10 cellular contexts compared by ENCODE assay signal in genomic region chr14:100645986-100646314, GRCh38. TPM values are rescaled to one million over a fixed set of nuclear protein-coding genes. Genes with fewer than 3 reads are reported as not detected.
DNase-seq lines count a peak whose midpoint lies in the region; ATAC-seq, FAIRE-seq and TF ChIP-seq lines count a peak whose summit lies in the region.
"Had no signal": no experiment of that assay in that cellular context is flagged by ENCODE, and none has a peak within 500 bp of the region (broad histone marks: within the 10 kb centered on the region; RNA-seq: fewer than 3 reads in every experiment).

No MANE protein-coding gene starts in this region.

- H3K4me1 ChIP-seq in HepG2 (ENCODE audit: insufficient read depth, low read length) (peaks cover 12% of the 10 kb centered on the region), right lobe of liver (peaks cover 0 to 31% (median 10%) of the 10 kb centered on the region in 4 donors), neuronal stem cell (ENCODE audit: control insufficient read depth in 2 of 2, insufficient read depth in 1 of 2, low read depth in 1 of 2, low read length in 2 of 2) (peaks cover 0 to 6% of the 10 kb centered on the region in 2 donors)
- H3K4me1 ChIP-seq: foreskin keratinocyte had no signal

- TF ChIP-seq POLR2A in HepG2 (IDR thresholded peaks at IDR 0.05; ENCODE audit: insufficient read depth in 1 of 2, low read depth in 2 of 2, low read length in 2 of 2) (no peak), right lobe of liver (IDR thresholded peaks at IDR 0.05) (no peak)

- H3K9ac ChIP-seq in HepG2 (ENCODE audit: insufficient read depth, low read depth, low read length) (no peak overlapping the region), neuronal stem cell (ENCODE audit: low read depth, low read length, poor library complexity) (no peak overlapping the region)

- CTCF ChIA-PET in HepG2 (lab: Yijun Ruan, JAX; ENCODE audit: low intra/inter-chr PET ratio, low total read pairs): interaction anchor here (1.0 to 2.4 kb wide), 6 partner anchors 121 to 1020 kb away, joined by 3 to 15 read pairs (median 11); no protein-coding TSS in a partner anchor

- TF ChIP-seq EP300 in HepG2 (IDR thresholded peaks at IDR 0.05; ENCODE audit: low read depth in 2 of 2, low read length in 2 of 2): no peak
- no peak for TF ChIP-seq EP300 in HepG2 (CRISPR knock-in tag; IDR thresholded peaks at IDR 0.05; ENCODE audit: borderline replicate concordance)

- FAIRE-seq in HepG2 (lab: Jason Lieb, UNC): no peak

- H3K79me2 ChIP-seq in HepG2 (ENCODE audit: insufficient read depth, low read length): no peaks in the 10 kb centered on the region
- H3K79me2 ChIP-seq: hepatocyte had no signal

- no peak for DNase-seq in HepG2 (ENCODE audit: low spot score)
- no peak for DNase-seq in right lobe of liver
- DNase-seq in HFFc6: no peak
- no peak for DNase-seq in neuronal stem cell (ENCODE audit: low spot score)
- DNase-seq in RKO (ENCODE audit: low spot score): no peak

- no peaks in the 10 kb centered on the region for H3K36me3 Mint-ChIP-seq in HFFc6 (ENCODE audit: low read depth)
- no peaks in the 10 kb centered on the region for H3K36me3 Mint-ChIP-seq in activated T-helper 17 cell treated with anti-CD3 and anti-CD28 coated beads, Interleukin-2, amount 50 U/mL, for 72 hours (ENCODE audit: low read depth)

- peak overlapping the region; percentile 62 for H2BK5ac ChIP-seq in neuronal stem cell (ENCODE audit: low read length)

- H4K20me1 ChIP-seq in HepG2 (ENCODE audit: insufficient read depth, low read length): no peaks in the 10 kb centered on the region

- peaks cover 13% of the 10 kb centered on the region for H3K27me3 Mint-ChIP-seq in HFFc6 (ENCODE audit: insufficient read depth)
- no peaks in the 10 kb centered on the region for H3K27me3 Mint-ChIP-seq in activated T-helper 17 cell treated with anti-CD3 and anti-CD28 coated beads, Interleukin-2, amount 50 U/mL, for 72 hours

- whole genome bisulfite sequencing in HepG2 (ENCODE audit: low lambda C conversion rate): 0% methylated on average over 3 of the region's 3 CpGs
- WGBS in right lobe of liver (ENCODE audit: insufficient coverage, low coverage, low lambda C conversion rate, missing lambda C conversion rate): 25% methylated on average over 3 of the region's 3 CpGs
- no CpG with 5 or more reads among the region's 3 CpGs for WGBS in neuronal stem cell (ENCODE audit: extremely low coverage in 2 of 2, insufficient read length in 2 of 2, insufficient replicate concordance in 1 of 2), 2 donors

- no peak overlapping the region for H3K4me3 Mint-ChIP-seq in HFFc6
- peak overlapping the region; percentile 35 for H3K4me3 Mint-ChIP-seq in activated T-helper 17 cell treated with anti-CD3 and anti-CD28 coated beads, Interleukin-2, amount 50 U/mL, for 72 hours

- H3K27ac ChIP-seq in HepG2 (ENCODE audit: extremely low read length, insufficient read depth, low read length) (no peak overlapping the region), right lobe of liver (no peak overlapping the region), neuronal stem cell (replicated peaks; ENCODE audit: low read length) (no peak overlapping the region)
- H3K27ac ChIP-seq: foreskin keratinocyte, hepatocyte had no signal

- H3K9me3 ChIP-seq in HepG2 (ENCODE audit: low read length) (no peaks in the 10 kb centered on the region), right lobe of liver (no peaks in the 10 kb centered on the region), neuronal stem cell (replicated peaks in 1 of 2; ENCODE audit: control insufficient read depth in 2 of 2, insufficient read depth in 1 of 2, low read depth in 1 of 2, low read length in 2 of 2) (peaks cover 2 to 9% of the 10 kb centered on the region in 2 donors)

- no peak overlapping the region for H3K4me2 ChIP-seq in HepG2 (ENCODE audit: low read depth, low read length)
- no peak overlapping the region for H3K4me2 ChIP-seq in neuronal stem cell (ENCODE audit: insufficient read depth, low read length, poor library complexity, severe bottlenecking)

- H3K9me3 Mint-ChIP-seq in HFFc6: no peaks in the 10 kb centered on the region; the same call in 1 of the 2 replicates
- no peaks in the 10 kb centered on the region for H3K9me3 Mint-ChIP-seq in activated T-helper 17 cell treated with anti-CD3 and anti-CD28 coated beads, Interleukin-2, amount 50 U/mL, for 72 hours

- H3K23ac ChIP-seq in neuronal stem cell (ENCODE audit: low read depth, low read length, poor library complexity): no peak overlapping the region

- BruUV-seq in HepG2 (replicated peaks; lab: Mats Ljungman, UMichigan): no TSS peak

- no peak overlapping the region for H4K91ac ChIP-seq in neuronal stem cell (ENCODE audit: low read depth, low read length, poor library complexity)

- H3K14ac ChIP-seq in neuronal stem cell (ENCODE audit: low read length): no peak overlapping the region

- in situ Hi-C loops in HepG2 (cut with HindIII; ENCODE audit: extremely low pct_ligation_motif_present, low pct_unique_long_range_greater_than_20kb): no loop called here

- no peak overlapping the region for H2BK12ac ChIP-seq in neuronal stem cell (ENCODE audit: low read length)

- no peaks in the 10 kb centered on the region for H3K36me3 ChIP-seq in HepG2 (replicated peaks in 1 of 2; ENCODE audit: control insufficient read depth in 1 of 2, insufficient read depth in 2 of 2, low read length in 2 of 2)
- H3K36me3 ChIP-seq in right lobe of liver: no peaks in the 10 kb centered on the region
- H3K36me3 ChIP-seq in neuronal stem cell (replicated peaks in 1 of 2; ENCODE audit: control insufficient read depth in 2 of 2, insufficient read depth in 2 of 2, low read length in 2 of 2): no peaks in the 10 kb centered on the region

- no peak overlapping the region for H4K8ac ChIP-seq in neuronal stem cell (ENCODE audit: low read depth, low read length)

- H3K27me3 ChIP-seq in HepG2 (ENCODE audit: control insufficient read depth in 1 of 2, insufficient read depth in 2 of 2, low read length in 2 of 2) (peaks cover 0 to 2% of the 10 kb centered on the region in 2 experiments; a peak in 2 of 5 replicates), right lobe of liver (no peaks in the 10 kb centered on the region), neuronal stem cell (ENCODE audit: control insufficient read depth in 3 of 3, insufficient read depth in 3 of 3, low read depth in 1 of 3, low read length in 3 of 3) (peaks cover 0 to 12% (median 0%) of the 10 kb centered on the region in 3 experiments)
- H3K27me3 ChIP-seq: hepatocyte had no signal

- H3K18ac ChIP-seq in neuronal stem cell (ENCODE audit: low read length): no peak overlapping the region

- intact Hi-C loops in HepG2 (cut with micrococcal nuclease; ENCODE audit: unreplicated experiment) (loop anchor here (1.0 to 2.0 kb wide), 4 partner anchors 121 to 263 kb away; no protein-coding TSS in a partner anchor), right lobe of liver (cut with DNase I) (no loop called here)

- no peak overlapping the region for H2BK15ac ChIP-seq in neuronal stem cell (ENCODE audit: low read length)

- no peak overlapping the region for H2BK120ac ChIP-seq in neuronal stem cell (ENCODE audit: low read depth, low read length)

- H3K4ac ChIP-seq in neuronal stem cell (ENCODE audit: low read length): no peak overlapping the region

- H3K79me1 ChIP-seq in neuronal stem cell (ENCODE audit: low read depth, low read length): no peaks in the 10 kb centered on the region

- TF ChIP-seq RAD21 in HepG2 (CRISPR knock-in tag; IDR thresholded peaks at IDR 0.05): no peak

- no peak for TF ChIP-seq CTCF in HepG2 (CRISPR knock-in tag; IDR thresholded peaks at IDR 0.05)
- no peak for TF ChIP-seq CTCF in right lobe of liver (IDR thresholded peaks at IDR 0.05)
- peak; percentile 53 for TF ChIP-seq CTCF in HFFc6 (IDR thresholded peaks at IDR 0.05)

- no peak overlapping the region for H3K27ac Mint-ChIP-seq in HFFc6
- no peak overlapping the region for H3K27ac Mint-ChIP-seq in activated T-helper 17 cell treated with anti-CD3 and anti-CD28 coated beads, Interleukin-2, amount 50 U/mL, for 72 hours

- H2AK5ac ChIP-seq in neuronal stem cell (ENCODE audit: low read depth, low read length): no peak overlapping the region

- POLR2A ChIA-PET in HepG2 (lab: Yijun Ruan, JAX): interaction anchor here (0.9 to 1.7 kb wide), 3 partner anchors 261 to 643 kb away, joined by 3 to 4 read pairs (median 3); no protein-coding TSS in a partner anchor

- H3K4me3 ChIP-seq in HepG2 (replicated peaks in 1 of 3; ENCODE audit: insufficient read depth in 1 of 3, low read depth in 2 of 3, low read length in 3 of 3): no peak overlapping the region
- no peak overlapping the region for H3K4me3 ChIP-seq in right lobe of liver
- no peak overlapping the region for H3K4me3 ChIP-seq in neuronal stem cell (ENCODE audit: low read length in 2 of 2)
- H3K4me3 ChIP-seq: hepatocyte had no signal

- peaks cover 23% of the 10 kb centered on the region for H3K4me1 Mint-ChIP-seq in HFFc6 (ENCODE audit: low read depth)
- peaks cover 17% of the 10 kb centered on the region for H3K4me1 Mint-ChIP-seq in activated T-helper 17 cell treated with anti-CD3 and anti-CD28 coated beads, Interleukin-2, amount 50 U/mL, for 72 hours

- H2AFZ ChIP-seq in HepG2 (ENCODE audit: low read length): no peak overlapping the region
- H2AFZ ChIP-seq in neuronal stem cell (ENCODE audit: low read length): peak overlapping the region; percentile 58
- H2AFZ ChIP-seq: hepatocyte had no signal

- ATAC-seq in HepG2: peak; percentile 13; the same call in 1 of the 3 replicates
- no peak for ATAC-seq in right lobe of liver
- peak; percentile 8 for ATAC-seq in activated T-helper 17 cell treated with anti-CD3 and anti-CD28 coated beads, Interleukin-2, amount 50 U/mL, for 72 hours (replicated peaks)
- no peak for ATAC-seq in HG02763 (IDR thresholded peaks at IDR 0.05; ENCODE audit: unreplicated experiment)
- no peak for ATAC-seq in GM19452 (IDR thresholded peaks at IDR 0.05; ENCODE audit: unreplicated experiment)

RNA-seq across cellular contexts. Expression of gene BEGAIN, which starts 58.7 kb away (rescaled TPM):
- total RNA-seq in HepG2 (2016; rRNA removed; fragmentation: Illumina TruSeq; extraction: Trizol) (not detected in 2 replicates), right lobe of liver (under 1 TPM; 0.12 to 0.61 (median 0.34) TPM)
- not detected in 2 replicates for total RNA-seq in HepG2 (2016; cell fraction: cytosol; rRNA removed; fragmentation: Illumina TruSeq; extraction: Trizol; ENCODE audit: low read depth)
- total RNA-seq in HepG2 (2016; cell fraction: insoluble cytoplasmic fraction; rRNA removed; fragmentation: Illumina TruSeq; extraction: Trizol): not detected in 2 replicates
- not detected in 2 replicates for total RNA-seq in HepG2 (2016; cell fraction: membrane; rRNA removed; fragmentation: Illumina TruSeq; extraction: Trizol)
- not detected in 2 replicates for total RNA-seq in HepG2 (2016; cell fraction: nucleus; rRNA removed; fragmentation: Illumina TruSeq; extraction: Trizol)
- polyA plus RNA-seq in HepG2 (2011; rRNA removed): not detected in 2 replicates
- polyA plus RNA-seq in HepG2 (2011; cell fraction: cytosol; rRNA removed): not detected in 2 replicates
- not detected in 2 replicates for polyA plus RNA-seq in HepG2 (2011; cell fraction: nucleus; rRNA removed)
- not detected in 2 replicates for polyA plus RNA-seq in HepG2 (2012)
- polyA plus RNA-seq in HepG2 (2016; cell fraction: cytosol; fragmentation: Illumina TruSeq; extraction: Trizol; ENCODE audit: low read depth): not detected in 2 replicates
- polyA plus RNA-seq in HepG2 (2016; cell fraction: insoluble cytoplasmic fraction; fragmentation: Illumina TruSeq; extraction: Trizol; ENCODE audit: low read depth): not detected in 2 replicates
- polyA plus RNA-seq in HepG2 (2016; cell fraction: membrane; fragmentation: Illumina TruSeq; extraction: Trizol; ENCODE audit: low read depth): not detected in 2 replicates
- not detected in 2 replicates for polyA plus RNA-seq in HepG2 (2016; cell fraction: nucleus; fragmentation: Illumina TruSeq; extraction: Trizol; ENCODE audit: insufficient read depth, low read depth)
- 39.7 TPM in 1 of 2 replicates, not detected in the other for polyA minus RNA-seq in HepG2 (2011; rRNA and poly(A)+ RNA removed; ENCODE audit: low replicate concordance)
- 0.20 TPM in 1 of 2 replicates, not detected in the other for polyA minus RNA-seq in HepG2 (2011; cell fraction: cytosol; rRNA and poly(A)+ RNA removed)
- polyA minus RNA-seq in HepG2 (2011; cell fraction: nucleus; rRNA and poly(A)+ RNA removed): 0.26 TPM in 1 of 2 replicates, not detected in the other
- under 1 TPM in 5 of 6 experiments, not detected in 1; 0.05 to 0.20 (median 0.14) TPM for total RNA-seq in HFFc6 (2021; fragmentation: NEBNext Ultra II Directional; extraction: Animal tissue kit (Norgen Biotek cat#: 25700))
- total RNA-seq in activated T-helper 17 cell treated with anti-CD3 and anti-CD28 coated beads, Interleukin-2, amount 50 U/mL, for 72 hours: 1 to 10 TPM; 2.1 to 2.4 TPM
- 20.9 TPM for polyA plus RNA-seq in neuronal stem cell (2013, experiment 1 of 2)
- 20.1 TPM for polyA plus RNA-seq in neuronal stem cell (2013, experiment 2 of 2)

Comparison
In these comparisons a context has a peak if more than half of its experiments do, and no peak if none do; other contexts are left out.
1. ATAC-seq: peak in HepG2 (single experiment) and activated T-helper 17 cell treated with anti-CD3 and anti-CD28 coated beads, Interleukin-2, amount 50 U/mL, for 72 hours (single experiment); none in right lobe of liver (0 of 4), HG02763 (single experiment) and GM19452 (single experiment).